In the genomic region with DNA sequence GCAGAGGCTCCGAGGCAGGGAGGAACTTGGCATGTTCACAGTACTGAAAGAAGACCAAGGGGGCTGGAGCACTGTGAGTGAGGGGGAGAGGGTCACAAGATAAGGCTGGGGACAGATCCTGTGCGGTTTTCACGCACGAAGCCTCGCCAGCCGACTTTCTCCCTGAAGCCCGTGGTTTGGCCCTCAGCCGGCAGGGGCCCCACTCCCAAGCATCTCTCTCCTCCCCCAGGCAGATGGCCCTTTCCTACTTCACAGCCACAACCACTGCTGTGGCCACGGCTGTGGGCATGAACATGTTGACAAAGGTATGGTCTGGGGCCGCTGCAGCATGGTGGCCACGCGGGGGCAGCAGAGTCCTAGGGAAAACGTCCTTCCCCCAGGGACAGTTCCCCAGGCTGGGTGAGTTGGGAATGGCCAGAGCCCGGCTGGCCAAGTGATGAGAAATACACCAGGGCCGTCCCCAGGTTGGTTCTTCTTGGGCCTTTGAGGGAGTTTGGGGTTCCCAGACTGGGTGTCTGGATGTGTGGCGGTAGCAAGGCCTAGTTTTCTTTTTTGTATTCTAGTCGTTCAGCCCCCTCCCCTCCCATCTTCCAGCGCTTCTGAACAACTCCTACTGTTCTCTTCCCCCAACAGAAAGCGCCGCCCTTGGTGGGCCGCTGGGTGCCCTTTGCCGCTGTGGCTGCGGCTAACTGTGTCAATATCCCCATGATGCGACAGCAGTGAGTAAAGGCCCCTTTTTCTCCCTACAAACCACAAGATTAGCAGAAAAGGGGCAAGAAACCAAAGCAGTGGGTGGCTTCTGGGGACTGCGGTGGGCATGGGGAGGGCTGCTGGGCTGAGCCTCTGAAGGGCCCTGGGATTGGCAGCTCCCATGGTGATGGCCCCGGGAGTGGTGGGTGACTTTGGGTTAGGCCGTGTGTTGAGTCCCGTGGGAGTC, we compare ENCODE assay signal across 8 cellular contexts. TPM values are rescaled to one million over a fixed set of nuclear protein-coding genes. Genes with fewer than 3 reads are reported as not detected.
A peak's percentile ranks its signal among the peaks of the same experiment; 100 is the strongest.
DNase-seq lines count a peak whose midpoint lies in the region; ATAC-seq and TF ChIP-seq lines count a peak whose summit lies in the region.

No MANE protein-coding gene starts in this region.

- H2AFZ ChIP-seq in OCI-LY3 (ENCODE audit: low read depth, low read length), result no peak overlapping the region

- TF ChIP-seq CTCF in OCI-LY3 (IDR thresholded peaks at IDR 0.05; ENCODE audit: low read depth, low read length) (peak; percentile 63), fibroblast of mammary gland (conservative IDR thresholded peaks at IDR 0.05; ENCODE audit: control insufficient read depth, insufficient read depth, low read depth, low read length) (peak; percentile 84), testis (IDR thresholded peaks at IDR 0.05) (peak; percentile 85 to 89 (median 85))

- H3K79me2 ChIP-seq in OCI-LY3 (ENCODE audit: low read length), result peaks cover under 1% of the 10 kb centered on the region; the same call in 1 of the 2 replicates

- no peaks in the 10 kb centered on the region for H3K27me3 Mint-ChIP-seq in activated T-cell treated with anti-CD3 and anti-CD28 coated beads, Interleukin-2, amount 50 U/mL, for 4 hours (ENCODE audit: low read depth)
- no peaks in the 10 kb centered on the region for H3K27me3 Mint-ChIP-seq in natural killer cell treated with Interleukin-12 subunit alpha and Interleukin-12 subunit beta and Interleukin-15 and Interleukin-18, amount 100 ng/mL, for 72 hours

- no peaks in the 10 kb centered on the region for H4K20me1 ChIP-seq in OCI-LY3 (ENCODE audit: insufficient read depth, low read length)

- peak; percentile 70 to 81 for ATAC-seq in activated T-cell treated with anti-CD3 and anti-CD28 coated beads, Interleukin-2, amount 50 U/mL, for 4 hours
- ATAC-seq in natural killer cell treated with Interleukin-12 subunit alpha and Interleukin-12 subunit beta and Interleukin-15 and Interleukin-18, amount 100 ng/mL, for 72 hours, result peak; percentile 89
- ATAC-seq in GM18519 (IDR thresholded peaks at IDR 0.05; ENCODE audit: low FRiP score, unreplicated experiment), result no peak

- peaks cover 24% of the 10 kb centered on the region for H3K36me3 Mint-ChIP-seq in activated T-cell treated with anti-CD3 and anti-CD28 coated beads, Interleukin-2, amount 50 U/mL, for 4 hours (ENCODE audit: insufficient read depth)
- no peaks in the 10 kb centered on the region for H3K36me3 Mint-ChIP-seq in natural killer cell treated with Interleukin-12 subunit alpha and Interleukin-12 subunit beta and Interleukin-15 and Interleukin-18, amount 100 ng/mL, for 72 hours

- H3K9me3 ChIP-seq in OCI-LY3 (ENCODE audit: insufficient read depth, low read length) (no peaks in the 10 kb centered on the region), testis (no peaks in the 10 kb centered on the region)

- H3K27ac Mint-ChIP-seq in natural killer cell treated with Interleukin-12 subunit alpha and Interleukin-12 subunit beta and Interleukin-15 and Interleukin-18, amount 100 ng/mL, for 72 hours, result peak overlapping the region; percentile 29 to 62

- no peak for TF ChIP-seq POLR2A in testis (IDR thresholded peaks at IDR 0.05)

- H3K4me3 Mint-ChIP-seq in activated T-cell treated with anti-CD3 and anti-CD28 coated beads, Interleukin-2, amount 50 U/mL, for 4 hours, result no peak overlapping the region
- H3K4me3 Mint-ChIP-seq in natural killer cell treated with Interleukin-12 subunit alpha and Interleukin-12 subunit beta and Interleukin-15 and Interleukin-18, amount 100 ng/mL, for 72 hours, result peak overlapping the region; percentile 57

- H3K4me1 ChIP-seq in OCI-LY3 (ENCODE audit: low read length) (no peaks in the 10 kb centered on the region), testis (no peaks in the 10 kb centered on the region)

- intact Hi-C loops in testis (cut with DNase I; ENCODE audit: low total_unique reads), result loop anchor here (10.0 kb wide), 1 partner anchor 95 kb away; no protein-coding TSS in a partner anchor

- H3K36me3 ChIP-seq in OCI-LY3 (replicated peaks; ENCODE audit: low read depth, low read length) (peaks cover 12% of the 10 kb centered on the region), testis (ENCODE audit: low read depth, missing control alignments) (no peaks in the 10 kb centered on the region)

- no peak overlapping the region for H3K4me2 ChIP-seq in OCI-LY3 (ENCODE audit: low read length)

- H3K27ac ChIP-seq in OCI-LY3 (ENCODE audit: low read length), result no peak overlapping the region
- H3K27ac ChIP-seq in testis, result no peak overlapping the region

- H3K27me3 ChIP-seq in OCI-LY3 (ENCODE audit: low read depth, low read length), result no peaks in the 10 kb centered on the region
- no peaks in the 10 kb centered on the region for H3K27me3 ChIP-seq in testis

- no peaks in the 10 kb centered on the region for H3K9me3 Mint-ChIP-seq in activated T-cell treated with anti-CD3 and anti-CD28 coated beads, Interleukin-2, amount 50 U/mL, for 4 hours
- no peaks in the 10 kb centered on the region for H3K9me3 Mint-ChIP-seq in natural killer cell treated with Interleukin-12 subunit alpha and Interleukin-12 subunit beta and Interleukin-15 and Interleukin-18, amount 100 ng/mL, for 72 hours

- no peak overlapping the region for H3K9ac ChIP-seq in OCI-LY3 (ENCODE audit: low read length)

- H3K4me1 Mint-ChIP-seq in activated T-cell treated with anti-CD3 and anti-CD28 coated beads, Interleukin-2, amount 50 U/mL, for 4 hours (ENCODE audit: low read depth), result peaks cover 3% of the 10 kb centered on the region
- H3K4me1 Mint-ChIP-seq in natural killer cell treated with Interleukin-12 subunit alpha and Interleukin-12 subunit beta and Interleukin-15 and Interleukin-18, amount 100 ng/mL, for 72 hours (ENCODE audit: low read depth in 2 of 2), result peaks cover 11 to 21% of the 10 kb centered on the region in 2 donors

- 58 to 68% methylated on average over 16 to 28 of the region's 28 CpGs for WGBS in testis, 2 donors

- H3K4me3 ChIP-seq in OCI-LY3 (ENCODE audit: low read length) (no peak overlapping the region), fibroblast of mammary gland (ENCODE audit: control insufficient read depth, low read depth, low read length) (no peak overlapping the region), testis (no peak overlapping the region)

- peak; percentile 22 to 85 (median 66) for DNase-seq in C1 segment of cervical spinal cord (lab: John Stamatoyannopoulos, UW)
- peak; percentile 44 for DNase-seq in GOT3 (lab: John Stamatoyannopoulos, UW)
- DNase-seq in activated T-cell treated with anti-CD3 and anti-CD28 coated beads, Interleukin-2, amount 50 U/mL, for 4 hours, result peak; percentile 51
- peak; percentile 77 for DNase-seq in fibroblast of mammary gland (ENCODE audit: low read depth)
- DNase-seq in natural killer cell treated with Interleukin-12 subunit alpha and Interleukin-12 subunit beta and Interleukin-15 and Interleukin-18, amount 100 ng/mL, for 72 hours (ENCODE audit: low spot score), result peak; percentile 84
- DNase-seq in testis, result peak; percentile 91

RNA-seq across cellular contexts. Expression of a gene that starts 14.4 kb away (rescaled TPM):
- 10 to 100 TPM; 12.8 to 15.1 (median 14.0) TPM for total RNA-seq in activated T-cell treated with anti-CD3 and anti-CD28 coated beads, Interleukin-2, amount 50 U/mL, for 4 hours
- 10 to 100 TPM; 21.0 to 33.1 TPM for total RNA-seq in natural killer cell treated with Interleukin-12 subunit alpha and Interleukin-12 subunit beta and Interleukin-15 and Interleukin-18, amount 100 ng/mL, for 72 hours
- 100 to 1,000 TPM; 113 to 165 TPM for total RNA-seq in testis
- 72.4 TPM for polyA plus RNA-seq in testis (ENCODE audit: insufficient read depth, low read depth, low replicate concordance)

RNA-seq across cellular contexts. Expression of a gene that starts 14.9 kb away (rescaled TPM):
- total RNA-seq in activated T-cell treated with anti-CD3 and anti-CD28 coated beads, Interleukin-2, amount 50 U/mL, for 4 hours, result 10 to 100 TPM; 29.0 to 33.7 (median 31.2) TPM
- total RNA-seq in natural killer cell treated with Interleukin-12 subunit alpha and Interleukin-12 subunit beta and Interleukin-15 and Interleukin-18, amount 100 ng/mL, for 72 hours, result 10 to 100 TPM; 13.2 to 39.6 TPM
- 1 to 10 TPM; 5.6 to 9.8 TPM for total RNA-seq in testis
- 4.4 TPM for polyA plus RNA-seq in testis (ENCODE audit: insufficient read depth, low read depth, low replicate concordance)

RNA-seq across cellular contexts. Expression of a gene that starts 15.2 kb away (rescaled TPM):
- total RNA-seq in activated T-cell treated with anti-CD3 and anti-CD28 coated beads, Interleukin-2, amount 50 U/mL, for 4 hours, result 1 to 10 TPM; 3.2 to 4.8 (median 3.3) TPM
- 1 to 10 TPM; 3.0 to 4.5 TPM for total RNA-seq in natural killer cell treated with Interleukin-12 subunit alpha and Interleukin-12 subunit beta and Interleukin-15 and Interleukin-18, amount 100 ng/mL, for 72 hours
- 10 to 100 TPM; 10.8 to 10.9 TPM for total RNA-seq in testis
- polyA plus RNA-seq in testis (ENCODE audit: insufficient read depth, low read depth, low replicate concordance), result 25.2 TPM
